14 cellular contexts compared by ENCODE assay signal in the genomic region with DNA sequence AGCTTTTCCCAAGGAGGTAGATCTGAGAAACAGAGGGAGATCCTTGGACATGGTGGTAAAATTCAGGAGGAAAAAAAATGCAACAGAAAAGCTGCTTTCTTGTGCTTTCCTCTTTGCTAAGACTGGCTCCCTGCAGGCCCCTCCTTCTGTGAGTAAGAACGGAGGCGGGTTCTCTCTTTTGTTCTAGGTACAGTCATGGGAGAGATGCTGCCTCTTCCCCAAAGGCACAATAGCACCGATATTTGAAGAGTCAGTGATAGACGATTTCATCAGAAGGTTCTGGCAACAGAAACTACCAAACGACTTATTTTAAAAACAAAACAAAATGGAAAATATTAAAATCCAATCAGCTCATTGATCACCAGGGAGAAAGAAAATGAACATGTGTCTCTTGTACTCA. TPM values are rescaled to one million over a fixed set of nuclear protein-coding genes. Genes with fewer than 3 reads are reported as not detected.
A peak's percentile ranks its signal among the peaks of the same experiment; 100 is the strongest.
DNase-seq lines count a peak whose midpoint lies in the region; ATAC-seq and TF ChIP-seq lines count a peak whose summit lies in the region.
"Had no signal": no experiment of that assay in that cellular context is flagged by ENCODE, and none has a peak within 500 bp of the region (broad histone marks: within the 10 kb centered on the region; RNA-seq: fewer than 3 reads in every experiment).

No MANE protein-coding gene starts in this region.

- no peak overlapping the region for H3K9ac ChIP-seq in HUES48 (ENCODE audit: low read depth, low read length)
- H3K9ac ChIP-seq: KMS-11 had no signal

- POLR2A ChIA-PET in activated CD8-positive, alpha-beta T cell treated with anti-CD3 and anti-CD28 coated beads for 36 hours (lab: Charles Lee) = no interaction called here

- peak overlapping the region; percentile 78 for H3K27ac ChIP-seq in HUES48 (ENCODE audit: low read depth, low read length)
- H3K27ac ChIP-seq: KMS-11 had no signal

- no peak overlapping the region for H3K4me3 ChIP-seq in HUES48 (ENCODE audit: low read depth, low read length)
- H3K4me3 ChIP-seq: tibial nerve had no signal

- H3K36me3 ChIP-seq in HUES48 (ENCODE audit: control insufficient read depth, insufficient read depth, low read length) = no peaks in the 10 kb centered on the region
- H3K36me3 ChIP-seq: tibial nerve had no signal

- intact Hi-C loops in activated CD8-positive, alpha-beta T cell treated with anti-CD3 and anti-CD28 coated beads for 36 hours (cut with micrococcal nuclease) = no loop called here

- no peak overlapping the region for H3K27ac Mint-ChIP-seq in activated CD8-positive, alpha-beta T cell treated with anti-CD3 and anti-CD28 coated beads for 36 hours
- H3K27ac Mint-ChIP-seq: immature natural killer cell had no signal

- H3K4me3 Mint-ChIP-seq in activated CD8-positive, alpha-beta T cell treated with anti-CD3 and anti-CD28 coated beads for 36 hours = no peak overlapping the region
- H3K4me3 Mint-ChIP-seq: immature natural killer cell had no signal

- peaks cover 16% of the 10 kb centered on the region for H3K4me1 ChIP-seq in HUES48 (ENCODE audit: control insufficient read depth, insufficient read depth, low read length)

- no peaks in the 10 kb centered on the region for H3K36me3 Mint-ChIP-seq in activated CD8-positive, alpha-beta T cell treated with anti-CD3 and anti-CD28 coated beads for 36 hours (ENCODE audit: low read depth)
- H3K36me3 Mint-ChIP-seq: immature natural killer cell had no signal

- CTCF ChIA-PET in activated CD8-positive, alpha-beta T cell treated with anti-CD3 and anti-CD28 coated beads for 36 hours (lab: Charles Lee) = no interaction called here

- no peak for ATAC-seq in activated CD8-positive, alpha-beta T cell treated with anti-CD3 and anti-CD28 coated beads for 36 hours
- ATAC-seq in GM21423 (IDR thresholded peaks at IDR 0.05; ENCODE audit: unreplicated experiment) = no peak

- no peaks in the 10 kb centered on the region for H3K9me3 Mint-ChIP-seq in activated CD8-positive, alpha-beta T cell treated with anti-CD3 and anti-CD28 coated beads for 36 hours
- H3K9me3 Mint-ChIP-seq: immature natural killer cell had no signal

- H3K4me1 Mint-ChIP-seq in activated CD8-positive, alpha-beta T cell treated with anti-CD3 and anti-CD28 coated beads for 36 hours (ENCODE audit: low read depth) = no peaks in the 10 kb centered on the region
- H3K4me1 Mint-ChIP-seq: immature natural killer cell had no signal

- no peak for TF ChIP-seq CTCF in activated CD8-positive, alpha-beta T cell treated with anti-CD3 and anti-CD28 coated beads for 36 hours (IDR thresholded peaks at IDR 0.05)

- H3K27me3 ChIP-seq in HUES48 (ENCODE audit: control insufficient read depth, insufficient read depth, low read length) = no peaks in the 10 kb centered on the region

- no peaks in the 10 kb centered on the region for H3K9me3 ChIP-seq in HUES48 (ENCODE audit: control insufficient read depth, insufficient read depth, low read length)
- H3K9me3 ChIP-seq: tibial nerve had no signal

- no peaks in the 10 kb centered on the region for H3K27me3 Mint-ChIP-seq in activated CD8-positive, alpha-beta T cell treated with anti-CD3 and anti-CD28 coated beads for 36 hours

- DNase-seq in AG20443 (ENCODE audit: low spot score) (peak; percentile 35), astrocyte of the hippocampus (ENCODE audit: low read depth, low spot score) (peak; percentile 75), kidney glomerular epithelial cell (lab: John Stamatoyannopoulos, UW) (peak; percentile 25), cerebellar nuclear complex (lab: John Stamatoyannopoulos, UW) (no peak), GOT3 (lab: John Stamatoyannopoulos, UW) (no peak)
- DNase-seq in activated CD8-positive, alpha-beta T cell treated with anti-CD3 and anti-CD28 coated beads for 36 hours = no peak
- DNase-seq: AML-193, immature natural killer cell, NCI-H1930, SW 1271 had no signal

RNA-seq across cellular contexts. Expression of a gene that starts 32.6 kb away (rescaled TPM):
- total RNA-seq in activated CD8-positive, alpha-beta T cell treated with anti-CD3 and anti-CD28 coated beads for 36 hours = under 1 TPM; 0.54 to 0.89 TPM

Comparison
In these comparisons a context has a peak if more than half of its experiments do, and no peak if none do; other contexts are left out.
1. DNase-seq: peak in AG20443 (single experiment), astrocyte of the hippocampus (single experiment) and kidney glomerular epithelial cell (single experiment); none in activated CD8-positive, alpha-beta T cell treated with anti-CD3 and anti-CD28 coated beads for 36 hours (single experiment), cerebellar nuclear complex (0 of 2) and GOT3 (single experiment).